Comparison of ENCODE assay signal across 8 cellular contexts in genomic region chr19:19776206-19777008, GRCh38. TPM values are rescaled to one million over a fixed set of nuclear protein-coding genes. Genes with fewer than 3 reads are reported as not detected.
A peak's percentile ranks its signal among the peaks of the same experiment; 100 is the strongest.
DNase-seq lines count a peak whose midpoint lies in the region; ATAC-seq and TF ChIP-seq lines count a peak whose summit lies in the region.

No MANE protein-coding gene starts in this region.

- peak; percentile 98 for ATAC-seq in GM21619 (IDR thresholded peaks at IDR 0.05; ENCODE audit: unreplicated experiment)

- TF ChIP-seq RAD21 in Ishikawa (IDR thresholded peaks at IDR 0.05; ENCODE audit: low read depth) = no peak

- DNase-seq in DMS153 treated with DMSO at 0.1 percent for 48 hours (lab: John Stamatoyannopoulos, UW; ENCODE audit: unreplicated experiment) (peak; percentile 94), OCI-M2 (lab: John Stamatoyannopoulos, UW; ENCODE audit: unreplicated experiment) (peak; percentile 94), erythroblast (lab: John Stamatoyannopoulos, UW) (peak; percentile 93), mucosa of gallbladder (ENCODE audit: low spot score) (peak; percentile 98)
- peak; percentile 93 for DNase-seq in activated T-cell treated with anti-CD3 and anti-CD28 coated beads, Interleukin-2, amount 50 U/mL, for 1 hour
- DNase-seq in stimulated activated CD8-positive, alpha-beta memory T cell treated with anti-CD3 and anti-CD28 coated beads, Interleukin-4, amount 100 ng/mL, for 24 hours (ENCODE audit: low read depth) = peak; percentile 91

- TF ChIP-seq POLR2A in erythroblast (IDR thresholded peaks at IDR 0.05; ENCODE audit: low read length) = peak; percentile 60

- TF ChIP-seq EP300 in Ishikawa (IDR thresholded peaks at IDR 0.05; ENCODE audit: borderline replicate concordance) = no peak; the same call in 1 of the 2 replicates

TF ChIP-seq in Ishikawa, 13 proteins besides CTCF, POLR2A, EP300 and RAD21:
- no peak for TF ChIP-seq NFIC (IDR thresholded peaks at IDR 0.05)
- peak; percentile 62; the same call in 1 of the 2 replicates for TF ChIP-seq TCF12 (IDR thresholded peaks at IDR 0.05; ENCODE audit: low read depth)
- TF ChIP-seq ZBTB7A (IDR thresholded peaks at IDR 0.05; ENCODE audit: low read depth) = no peak
- TF ChIP-seq MAX (IDR thresholded peaks at IDR 0.05) = peak; percentile 90
- TF ChIP-seq USF1 (IDR thresholded peaks at IDR 0.05) = peak; percentile 14
- TF ChIP-seq REST (IDR thresholded peaks at IDR 0.05; ENCODE audit: low read depth) = no peak
- no peak for TF ChIP-seq FOXM1 (IDR thresholded peaks at IDR 0.05; ENCODE audit: borderline replicate concordance, low read depth)
- TF ChIP-seq YY1 (IDR thresholded peaks at IDR 0.05; ENCODE audit: low read depth) = peak; percentile 90
- peak; percentile 7; the same call in 1 of the 2 replicates for TF ChIP-seq CEBPB (IDR thresholded peaks at IDR 0.05)
- peak; percentile 65 for TF ChIP-seq TAF1 (IDR thresholded peaks at IDR 0.05; ENCODE audit: low read depth)
- TF ChIP-seq EGR1 (IDR thresholded peaks at IDR 0.05) = no peak; the same call in 1 of the 2 replicates
- no peak; the same call in 1 of the 2 replicates for TF ChIP-seq TEAD4 (IDR thresholded peaks at IDR 0.05)
- peak; percentile 81 for TF ChIP-seq CREB1 (IDR thresholded peaks at IDR 0.05; ENCODE audit: low read depth)

RNA-seq across cellular contexts. Expression of gene ZNF14, which starts 43.5 kb away (rescaled TPM):
- total RNA-seq in mucosa of gallbladder = 6.4 TPM

RNA-seq across cellular contexts. Expression of gene ZNF506, which starts 45.1 kb away (rescaled TPM):
- total RNA-seq in mucosa of gallbladder = 28.9 TPM

Comparison
In these comparisons a context has a peak if more than half of its experiments do, and no peak if none do; other contexts are left out.
1. Peak in every context shown above with its lines: DNase-seq and ATAC-seq.